ENCODE assay signal across 8 cellular contexts in genomic region chr9:21182810-21183736, GRCh38. TPM values are rescaled to one million over a fixed set of nuclear protein-coding genes. Genes with fewer than 3 reads are reported as not detected.
DNase-seq lines count a peak whose midpoint lies in the region; ATAC-seq, FAIRE-seq and TF ChIP-seq lines count a peak whose summit lies in the region.
"Not testable (repeated sequence)": the region's sequence is repeated elsewhere in the genome, so short reads cannot be mapped to it uniquely, and the experiment has no call there.

No MANE protein-coding gene starts in this region.

- BruUV-seq in IMR-90 (replicated peaks; lab: Mats Ljungman, UMichigan): not testable (repeated sequence)

- H4K8ac ChIP-seq in IMR-90 (ENCODE audit: low read depth in 2 of 2, low read length in 2 of 2): not testable (repeated sequence)

- H2AFZ ChIP-seq in IMR-90 (replicated peaks; ENCODE audit: low read length, poor library complexity): not testable (repeated sequence)

- not testable (repeated sequence) for H4K5ac ChIP-seq in IMR-90 (ENCODE audit: low read depth, low read length)

- not testable (repeated sequence) for H3K4me2 ChIP-seq in IMR-90 (ENCODE audit: low read depth, low read length)

- H3K56ac ChIP-seq in IMR-90 (ENCODE audit: extremely low read depth, insufficient read depth, low read length): not testable (repeated sequence)

- H3K36me3 ChIP-seq in IMR-90 (ENCODE audit: control insufficient read depth, insufficient read depth, low read length): not testable (repeated sequence)

- H3K9ac ChIP-seq in IMR-90 (ENCODE audit: low read depth, low read length): not testable (repeated sequence)

- H4K20me1 ChIP-seq in IMR-90 (ENCODE audit: insufficient read depth, low read length): not testable (repeated sequence)

- H3K79me1 ChIP-seq in IMR-90 (ENCODE audit: low read depth in 1 of 2, low read length in 2 of 2): not testable (repeated sequence)

- H3K4ac ChIP-seq in IMR-90 (ENCODE audit: low read depth, low read length): not testable (repeated sequence)

- H2BK5ac ChIP-seq in IMR-90 (ENCODE audit: low read depth, low read length, poor library complexity, severe bottlenecking): not testable (repeated sequence)

- FAIRE-seq in D721Med (lab: Jason Lieb, UNC): not testable (repeated sequence)
- peak; percentile 95 for FAIRE-seq in GM19239 (lab: Jason Lieb, UNC)

- TF ChIP-seq CTCF in D721Med (IDR thresholded peaks at IDR 0.05; ENCODE audit: insufficient read depth, missing control alignments) (peak; percentile 39), IMR-90 (conservative IDR thresholded peaks at IDR 0.05; ENCODE audit: low read depth, low read length) (peak; percentile 36), astrocyte of the spinal cord (IDR thresholded peaks at IDR 0.05; ENCODE audit: low read depth, low read length) (peak; percentile 54)

- not testable (repeated sequence) for H2AK5ac ChIP-seq in IMR-90 (ENCODE audit: low read depth, low read length)

- dilution Hi-C loops in IMR-90 (cut with HindIII; ENCODE audit: low sequenced_read_pairs, unreplicated experiment): not testable (repeated sequence)

- H2BK15ac ChIP-seq in IMR-90 (ENCODE audit: low read depth, low read length): not testable (repeated sequence)

- peak; percentile 97 for ATAC-seq in HG02759 (IDR thresholded peaks at IDR 0.05; ENCODE audit: unreplicated experiment)
- ATAC-seq in IMR-90 (ENCODE audit: low read depth): peak; percentile 82
- ATAC-seq in left ventricle myocardium superior: peak; percentile 40

- not testable (repeated sequence) for H3K4me1 ChIP-seq in IMR-90 (ENCODE audit: control insufficient read depth, insufficient read depth, low read length)

- H4K91ac ChIP-seq in IMR-90 (ENCODE audit: insufficient read depth, low read depth, low read length): not testable (repeated sequence)

- not testable (repeated sequence) for H3K4me3 ChIP-seq in IMR-90 (ENCODE audit: insufficient read depth, low read depth, low read length); astrocyte of the spinal cord (ENCODE audit: low read depth, low read length)

- DNase-seq in D721Med (ENCODE audit: insufficient read length, low spot score); GM19239 (ENCODE audit: insufficient read length, low spot score); IMR-90; left ventricle myocardium superior: not testable (repeated sequence)
- DNase-seq in SK-MEL-5 (ENCODE audit: low read depth, low spot score) (peak; percentile 54), astrocyte of the spinal cord (ENCODE audit: low read depth, low spot score) (peak; percentile 1), pons (ENCODE audit: low spot score) (peak; percentile 58)

- H3K27ac ChIP-seq in IMR-90 (ENCODE audit: insufficient read depth, low read length): not testable (repeated sequence)

- not testable (repeated sequence) for H2BK20ac ChIP-seq in IMR-90 (ENCODE audit: low read depth, low read length)

- in situ Hi-C loops in IMR-90 (cut with MboI; ENCODE audit: low sequenced_read_pairs); SK-MEL-5 (cut with HindIII; ENCODE audit: low pct_unique_long_range_greater_than_20kb, low sequenced_read_pairs); astrocyte of the spinal cord (cut with HindIII; ENCODE audit: low sequenced_read_pairs): not testable (repeated sequence)

- H3K27me3 ChIP-seq in IMR-90 (ENCODE audit: control insufficient read depth, insufficient read depth, low read length): not testable (repeated sequence)

- H3K23ac ChIP-seq in IMR-90 (ENCODE audit: low read depth, low read length): not testable (repeated sequence)

- H3K14ac ChIP-seq in IMR-90 (replicated peaks; ENCODE audit: low read depth, low read length): not testable (repeated sequence)

- WGBS in IMR-90 (ENCODE audit: extremely low coverage in 2 of 2, insufficient read length in 1 of 2), 2 experiments: no CpG with 5 or more reads among the region's 4 CpGs

- intact Hi-C loops in IMR-90 (cut with micrococcal nuclease); left ventricle myocardium superior (cut with micrococcal nuclease): not testable (repeated sequence)

- not testable (repeated sequence) for H2AK9ac ChIP-seq in IMR-90 (replicated peaks; ENCODE audit: low read depth, low read length, poor library complexity)

- not testable (repeated sequence) for H2BK120ac ChIP-seq in IMR-90 (ENCODE audit: low read depth, low read length)

- POLR2A ChIA-PET in IMR-90 (lab: Charles Lee; ENCODE audit: unreplicated experiment): not testable (repeated sequence)

- not testable (repeated sequence) for H3K9me1 ChIP-seq in IMR-90 (ENCODE audit: insufficient read depth, low read length)

- not testable (repeated sequence) for TF ChIP-seq RAD21 in IMR-90 (IDR thresholded peaks at IDR 0.05; ENCODE audit: low read length)

- H3K9me3 ChIP-seq in IMR-90 (ENCODE audit: control insufficient read depth, insufficient read depth, low read length): not testable (repeated sequence)

- CTCF ChIA-PET in IMR-90 (lab: Yijun Ruan, JAX): interaction anchor here (0.8 to 1.0 kb wide), 3 partner anchors 10 to 129 kb away, joined by 3 to 5 read pairs (median 3); no protein-coding TSS in a partner anchor

- not testable (repeated sequence) for H3K18ac ChIP-seq in IMR-90 (ENCODE audit: low read depth, low read length)

- not testable (repeated sequence) for TF ChIP-seq POLR2A in IMR-90 (IDR thresholded peaks at IDR 0.05; ENCODE audit: low read depth, low read length)

RNA-seq across cellular contexts. Expression of gene IFNA4, which starts 4.3 kb away (rescaled TPM):
- total RNA-seq in IMR-90 (2012; rRNA removed): not detected in 2 replicates
- polyA plus RNA-seq in IMR-90 (2012; rRNA removed): not detected in 2 replicates
- not detected in 2 replicates for polyA plus RNA-seq in IMR-90 (2012; cell fraction: cytosol; rRNA removed)
- polyA plus RNA-seq in IMR-90 (2012; cell fraction: nucleus; rRNA removed; ENCODE audit: low replicate concordance): not detected in 2 replicates
- not detected in 2 replicates for total RNA-seq in SK-MEL-5 (2014; rRNA removed; shearing (Covaris generic))
- polyA plus RNA-seq in SK-MEL-5 (2015; cell fraction: cytosol; rRNA removed): not detected in 2 replicates
- polyA plus RNA-seq in SK-MEL-5 (2015; cell fraction: nucleus; rRNA removed): not detected in 2 replicates
- not detected for total RNA-seq in left ventricle myocardium superior

RNA-seq across cellular contexts. Expression of gene IFNA21, which starts 16.6 kb away (rescaled TPM):
- total RNA-seq in IMR-90 (2012; rRNA removed) (not detected in 2 replicates), left ventricle myocardium superior (not detected)
- polyA plus RNA-seq in IMR-90 (2012; rRNA removed): not detected in 2 replicates
- not detected in 2 replicates for polyA plus RNA-seq in IMR-90 (2012; cell fraction: cytosol; rRNA removed)
- not detected in 2 replicates for polyA plus RNA-seq in IMR-90 (2012; cell fraction: nucleus; rRNA removed; ENCODE audit: low replicate concordance)
- not detected in 2 replicates for total RNA-seq in SK-MEL-5 (2014; rRNA removed; shearing (Covaris generic))
- polyA plus RNA-seq in SK-MEL-5 (2015; cell fraction: cytosol; rRNA removed): not detected in 2 replicates
- polyA plus RNA-seq in SK-MEL-5 (2015; cell fraction: nucleus; rRNA removed): not detected in 2 replicates

RNA-seq across cellular contexts. Expression of gene IFNA7, which starts 18.9 kb away (rescaled TPM):
- not detected in 2 replicates for total RNA-seq in IMR-90 (2012; rRNA removed)
- polyA plus RNA-seq in IMR-90 (2012; rRNA removed): not detected in 2 replicates
- not detected in 2 replicates for polyA plus RNA-seq in IMR-90 (2012; cell fraction: cytosol; rRNA removed)
- not detected in 2 replicates for polyA plus RNA-seq in IMR-90 (2012; cell fraction: nucleus; rRNA removed; ENCODE audit: low replicate concordance)
- total RNA-seq in SK-MEL-5 (2014; rRNA removed; shearing (Covaris generic)): not detected in 2 replicates
- not detected in 2 replicates for polyA plus RNA-seq in SK-MEL-5 (2015; cell fraction: cytosol; rRNA removed)
- polyA plus RNA-seq in SK-MEL-5 (2015; cell fraction: nucleus; rRNA removed): not detected in 2 replicates
- not detected for total RNA-seq in left ventricle myocardium superior

RNA-seq across cellular contexts. Expression of gene IFNA10, which starts 23.9 kb away (rescaled TPM):
- total RNA-seq in IMR-90 (2012; rRNA removed) (not detected in 2 replicates), left ventricle myocardium superior (not detected)
- not detected in 2 replicates for polyA plus RNA-seq in IMR-90 (2012; rRNA removed)
- polyA plus RNA-seq in IMR-90 (2012; cell fraction: cytosol; rRNA removed): not detected in 2 replicates
- polyA plus RNA-seq in IMR-90 (2012; cell fraction: nucleus; rRNA removed; ENCODE audit: low replicate concordance): not detected in 2 replicates
- total RNA-seq in SK-MEL-5 (2014; rRNA removed; shearing (Covaris generic)): not detected in 2 replicates
- polyA plus RNA-seq in SK-MEL-5 (2015; cell fraction: cytosol; rRNA removed): not detected in 2 replicates
- polyA plus RNA-seq in SK-MEL-5 (2015; cell fraction: nucleus; rRNA removed): not detected in 2 replicates

RNA-seq across cellular contexts. Expression of gene IFNA16, which starts 34.0 kb away (rescaled TPM):
- total RNA-seq in IMR-90 (2012; rRNA removed) (not detected in 2 replicates), left ventricle myocardium superior (not detected)
- not detected in 2 replicates for polyA plus RNA-seq in IMR-90 (2012; rRNA removed)
- polyA plus RNA-seq in IMR-90 (2012; cell fraction: cytosol; rRNA removed): not detected in 2 replicates
- not detected in 2 replicates for polyA plus RNA-seq in IMR-90 (2012; cell fraction: nucleus; rRNA removed; ENCODE audit: low replicate concordance)
- total RNA-seq in SK-MEL-5 (2014; rRNA removed; shearing (Covaris generic)): not detected in 2 replicates
- polyA plus RNA-seq in SK-MEL-5 (2015; cell fraction: cytosol; rRNA removed): not detected in 2 replicates
- not detected in 2 replicates for polyA plus RNA-seq in SK-MEL-5 (2015; cell fraction: nucleus; rRNA removed)

Comparison
In these comparisons a context has a peak if more than half of its experiments do, and no peak if none do; other contexts are left out.
1. ATAC-seq: peak in every context shown above with its lines; median percentile 97 in HG02759; 82 in IMR-90; 40 in left ventricle myocardium superior.